ENCODE assay signal across 1 cellular context in the genomic region with DNA sequence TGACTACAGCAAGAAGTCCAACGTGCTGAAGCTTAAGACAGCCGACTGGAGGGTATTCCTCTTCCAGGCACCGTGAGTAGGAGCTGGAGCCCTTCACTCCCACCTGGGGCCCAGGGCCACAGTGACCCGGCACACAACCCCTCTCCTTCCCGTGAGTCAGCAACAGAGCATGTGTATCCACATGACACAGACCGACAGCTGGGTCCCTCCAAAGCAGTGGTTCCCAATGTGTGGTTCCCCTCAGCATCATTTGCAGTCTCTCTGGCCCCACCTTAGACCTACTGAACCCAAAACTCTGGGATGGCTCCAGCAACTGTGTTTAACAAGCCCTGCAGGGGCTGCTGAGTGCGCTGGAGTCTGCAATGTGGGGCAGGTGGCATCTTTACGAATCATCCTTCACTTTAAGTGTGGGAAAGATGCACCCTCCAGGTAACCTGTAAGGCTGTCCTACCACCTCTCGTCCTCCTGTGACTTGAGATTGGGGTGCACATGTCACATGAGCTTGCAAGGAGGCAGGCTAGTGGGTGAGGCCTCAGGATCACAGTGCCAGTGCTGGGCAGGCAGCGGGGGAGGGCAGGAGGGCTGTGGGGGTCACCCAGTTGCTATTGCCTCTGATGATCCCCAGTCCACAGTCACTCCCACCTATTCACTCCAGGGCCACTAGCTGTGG.
TF ChIP-seq lines count a peak whose summit lies in the region.

No MANE protein-coding gene starts in this region.

TF ChIP-seq in HCT116, 20 proteins besides CTCF, POLR2A, EP300 and RAD21 (continued from another document):
- TF ChIP-seq CEBPB (IDR thresholded peaks at IDR 0.05; ENCODE audit: low read depth) (no peak), SP1 (IDR thresholded peaks at IDR 0.05; ENCODE audit: low read depth) (no peak), EZH2phosphoT487 (IDR thresholded peaks at IDR 0.05; ENCODE audit: borderline replicate concordance) (no peak)
TF ChIP-seq in HCT116: peak in this region for 0.
